Comparison of ENCODE assay signal across 22 cellular contexts in the genomic region with DNA sequence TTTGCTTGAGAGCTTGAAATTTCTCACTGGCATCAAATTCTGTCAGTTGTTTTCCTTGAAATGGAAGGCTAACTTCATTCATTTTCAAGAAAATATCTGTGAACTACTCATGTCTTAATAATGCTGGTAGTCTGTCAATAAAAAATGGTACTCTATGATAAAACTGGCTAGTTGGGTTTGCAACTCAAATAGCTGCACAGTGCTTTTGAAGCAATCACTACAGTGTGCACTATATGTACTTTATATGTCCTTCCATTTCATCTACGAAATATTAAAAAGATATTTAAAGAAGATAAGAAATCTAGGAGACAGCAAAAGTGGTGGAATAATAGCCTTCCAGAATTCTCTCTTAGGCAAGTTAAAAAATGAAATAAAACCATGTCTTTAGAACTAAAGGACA. TPM values are rescaled to one million over a fixed set of nuclear protein-coding genes. Genes with fewer than 3 reads are reported as not detected.
DNase-seq lines count a peak whose midpoint lies in the region; ATAC-seq and TF ChIP-seq lines count a peak whose summit lies in the region.
"Had no signal": no experiment of that assay in that cellular context is flagged by ENCODE, and none has a peak within 500 bp of the region (broad histone marks: within the 10 kb centered on the region; RNA-seq: fewer than 3 reads in every experiment).

No MANE protein-coding gene starts in this region.

- no peak overlapping the region for H2AFZ ChIP-seq in osteoblast (ENCODE audit: low read length)

- H4K20me1 ChIP-seq in osteoblast (ENCODE audit: insufficient read depth, low read length) = no peaks in the 10 kb centered on the region
- H4K20me1 ChIP-seq: BLaER1 treated with 17β-estradiol and CSF1 and Interleukin-3, amounts not matched to agents 10 nM and 100 nM had no signal

- ATAC-seq in GM18867 (IDR thresholded peaks at IDR 0.05; ENCODE audit: unreplicated experiment) = no peak
- ATAC-seq: A549; CD8-positive, alpha-beta T cell; GM12878 had no signal

- no peak for TF ChIP-seq CTCF in osteoblast (IDR thresholded peaks at IDR 0.05; ENCODE audit: extremely low read depth, low read depth, low read length)

- DNase-seq in NCI-H510A treated with DMSO at 0.1 percent for 48 hours (lab: John Stamatoyannopoulos, UW) (peak; percentile 43), NCI-H510A (lab: John Stamatoyannopoulos, UW) (no peak), DMS53 treated with DMSO at 0.1 percent for 48 hours (lab: John Stamatoyannopoulos, UW; ENCODE audit: unreplicated experiment) (peak; percentile 29), SHP77 treated with DMSO at 0.1 percent for 48 hours (lab: John Stamatoyannopoulos, UW) (peak; percentile 6), osteoblast (ENCODE audit: insufficient read length, low spot score, missing footprints) (peak; percentile 13), NCI-H446 treated with DMSO at 0.1 percent for 48 hours (lab: John Stamatoyannopoulos, UW) (no peak), dermis blood vessel endothelial cell (no peak)
- DNase-seq: AML-193; CD4-positive, alpha-beta T cell; CD8-positive, alpha-beta T cell; DMS 273 treated with DMSO at 0.1 percent for 48 hours; DMS153; DMS79; DND-41; EL; GDM1 had no signal

- H3K27ac ChIP-seq in osteoblast (ENCODE audit: low read depth, low read length) = no peak overlapping the region
- H3K27ac ChIP-seq: 22Rv1; A549; BLaER1 treated with 17β-estradiol and CSF1 and Interleukin-3, amounts not matched to agents 10 nM and 100 nM; C4-2B had no signal

- H3K27me3 ChIP-seq in osteoblast (ENCODE audit: insufficient read depth, low read length) = no peaks in the 10 kb centered on the region
- H3K27me3 ChIP-seq: BLaER1 treated with 17β-estradiol and CSF1 and Interleukin-3, amounts not matched to agents 10 nM and 100 nM had no signal

- no peak overlapping the region for H3K4me3 ChIP-seq in osteoblast (ENCODE audit: insufficient read depth, low read length)
- H3K4me3 ChIP-seq: A549; BLaER1 treated with 17β-estradiol and CSF1 and Interleukin-3, amounts not matched to agents 10 nM and 100 nM; GM12878 had no signal

- no peaks in the 10 kb centered on the region for H3K4me1 ChIP-seq in osteoblast (ENCODE audit: insufficient read depth, low read length)
- H3K4me1 ChIP-seq: A549; BLaER1 treated with 17β-estradiol and CSF1 and Interleukin-3, amounts not matched to agents 10 nM and 100 nM had no signal

- no peaks in the 10 kb centered on the region for H3K9me3 ChIP-seq in osteoblast (ENCODE audit: low read depth, low read length)
- H3K9me3 ChIP-seq: A549; BLaER1 treated with 17β-estradiol and CSF1 and Interleukin-3, amounts not matched to agents 10 nM and 100 nM had no signal

- no peaks in the 10 kb centered on the region for H3K79me2 ChIP-seq in osteoblast (ENCODE audit: insufficient read depth, low read length)

- no peak overlapping the region for H3K4me2 ChIP-seq in osteoblast (ENCODE audit: insufficient read depth, low read length)
- H3K4me2 ChIP-seq: A549; BLaER1 treated with 17β-estradiol and CSF1 and Interleukin-3, amounts not matched to agents 10 nM and 100 nM had no signal

- H3K36me3 ChIP-seq in osteoblast (ENCODE audit: insufficient read depth, low read length) = no peaks in the 10 kb centered on the region
- H3K36me3 ChIP-seq: BLaER1 treated with 17β-estradiol and CSF1 and Interleukin-3, amounts not matched to agents 10 nM and 100 nM had no signal

RNA-seq across cellular contexts. Expression of a gene that starts 39.9 kb away (rescaled TPM):
- total RNA-seq in osteoblast (13.4 and 14.4 TPM in 2 replicates), dermis blood vessel endothelial cell (12.3 and 14.7 TPM in 2 replicates)

Comparison
In these comparisons a context has a peak if more than half of its experiments do, and no peak if none do; other contexts are left out.
1. DNase-seq: peak in NCI-H510A treated with DMSO at 0.1 percent for 48 hours (single experiment), DMS53 treated with DMSO at 0.1 percent for 48 hours (single experiment), SHP77 treated with DMSO at 0.1 percent for 48 hours (single experiment) and osteoblast (single experiment); none in NCI-H510A (single experiment), NCI-H446 treated with DMSO at 0.1 percent for 48 hours (single experiment) and dermis blood vessel endothelial cell (single experiment).